27 cellular contexts compared by ENCODE assay signal in genomic region chr17:7944321-7944720, GRCh38.
"Had no signal": no experiment of that assay in that cellular context is flagged by ENCODE, and none has a peak within 500 bp of the region (broad histone marks: within the 10 kb centered on the region; RNA-seq: fewer than 3 reads in every experiment).

No MANE protein-coding gene starts in this region.

- H3K9me3 Mint-ChIP-seq: activated naive CD4-positive, alpha-beta T cell treated with anti-CD3 and anti-CD28 coated beads, Interleukin-2, amount 10 ng/mL, durations not matched to agents 7 days and 5 days; activated naive CD8-positive, alpha-beta T cell treated with anti-CD3 and anti-CD28 coated beads for 36 hours; activated T-cell treated with anti-CD3 and anti-CD28 coated beads, Interleukin-2, amount 50 U/mL, for 4 hours; activated T-helper 2 cell treated with anti-CD3 and anti-CD28 coated beads, Interferon-gamma antibody, Interleukin-2, Interleukin-4, amounts not matched to agents 10 μg/mL and 5 μg/mL and 100 μg/mL, durations not matched to agents 14 hours and 24 hours and 36 hours had no signal

- H3K4me3 ChIP-seq: MG63, SJCRH30 had no signal

- H3K9me3 ChIP-seq: MG63, SJCRH30, SK-N-SH had no signal

- H3K4me1 ChIP-seq: SJCRH30 had no signal

- ATAC-seq: activated CD4-positive, alpha-beta T cell treated with anti-CD3 and anti-CD28 coated beads for 36 hours; activated T-cell treated with anti-CD3 and anti-CD28 coated beads, Interleukin-2, amount 50 U/mL, for 4 hours; Panc1 had no signal

- H3K27me3 Mint-ChIP-seq: activated CD4-positive, alpha-beta T cell treated with anti-CD3 and anti-CD28 coated beads for 36 hours; activated naive CD4-positive, alpha-beta T cell treated with anti-CD3 and anti-CD28 coated beads, Interleukin-2, amount 10 ng/mL, durations not matched to agents 7 days and 5 days; activated naive CD8-positive, alpha-beta T cell treated with anti-CD3 and anti-CD28 coated beads for 36 hours had no signal

- H3K4me3 Mint-ChIP-seq: activated CD4-positive, alpha-beta T cell treated with anti-CD3 and anti-CD28 coated beads for 36 hours; activated naive CD4-positive, alpha-beta T cell treated with anti-CD3 and anti-CD28 coated beads, Interleukin-2, amount 10 ng/mL, durations not matched to agents 7 days and 5 days; activated naive CD8-positive, alpha-beta T cell treated with anti-CD3 and anti-CD28 coated beads for 36 hours; activated T-cell treated with anti-CD3 and anti-CD28 coated beads, Interleukin-2, amount 50 U/mL, for 4 hours had no signal

- H3K27me3 ChIP-seq: brain microvascular endothelial cell, MG63, SJCRH30 had no signal

- H3K4me1 Mint-ChIP-seq: activated CD4-positive, alpha-beta T cell treated with anti-CD3 and anti-CD28 coated beads for 36 hours; activated naive CD8-positive, alpha-beta T cell treated with anti-CD3 and anti-CD28 coated beads for 36 hours had no signal

- H3K27ac Mint-ChIP-seq: activated CD4-positive, alpha-beta T cell treated with anti-CD3 and anti-CD28 coated beads for 36 hours; activated naive CD4-positive, alpha-beta T cell treated with anti-CD3 and anti-CD28 coated beads, Interleukin-2, amount 10 ng/mL, durations not matched to agents 7 days and 5 days; activated naive CD8-positive, alpha-beta T cell treated with anti-CD3 and anti-CD28 coated beads for 36 hours; activated T-helper 2 cell treated with anti-CD3 and anti-CD28 coated beads, Interferon-gamma antibody, Interleukin-2, Interleukin-4, amounts not matched to agents 10 μg/mL and 5 μg/mL and 100 μg/mL, durations not matched to agents 14 hours and 24 hours and 36 hours had no signal

- H3K4me2 ChIP-seq: KMS-11, SK-N-SH had no signal

- H3K27ac ChIP-seq: brain microvascular endothelial cell, KMS-11, SJCRH30, WERI-Rb-1 had no signal

- H3K9ac ChIP-seq: KMS-11, SK-N-SH had no signal

- DNase-seq: activated CD4-positive, alpha-beta T cell treated with anti-CD3 and anti-CD28 coated beads for 36 hours; activated CD4-positive, alpha-beta T cell treated with anti-CD3 and anti-CD28 coated beads, Interleukin-2, amount 50 U/mL, for 4 hours; activated CD8-positive, alpha-beta memory T cell treated with anti-CD3 and anti-CD28 coated beads for 24 hours; activated gamma-delta T cell treated with Interleukin-2 at 50 U/mL for 16 hours; activated naive CD4-positive, alpha-beta T cell treated with anti-CD3 and anti-CD28 coated beads, Interleukin-2, amount 10 ng/mL, durations not matched to agents 7 days and 5 days; activated naive CD8-positive, alpha-beta T cell treated with anti-CD3 and anti-CD28 coated beads for 36 hours; activated T-cell treated with anti-CD3 and anti-CD28 coated beads, Interleukin-2, amount 50 U/mL, for 4 hours; brain microvascular endothelial cell; caudate nucleus; MG63; NCI-H1092; NCI-H1417; NCI-H187; NCI-H2081; NCI-H510A treated with DMSO at 0.1 percent for 48 hours; NCI-H69; NK-92 treated with Interleukin-12 subunit alpha and Interleukin-12 subunit beta, amount 100 ng/mL, for 24 hours; OCI-M1; Right ventricle myocardium superior; RPMI8226; SJCRH30; SK-N-SH; T-helper 1 cell; WERI-Rb-1 had no signal
